In genomic region chrX:68719904-68720614, GRCh38 we compare ENCODE assay signal across 12 cellular contexts.
A peak's percentile ranks its signal among the peaks of the same experiment; 100 is the strongest.
DNase-seq lines count a peak whose midpoint lies in the region; ATAC-seq and TF ChIP-seq lines count a peak whose summit lies in the region.
"Had no signal": no experiment of that assay in that cellular context is flagged by ENCODE, and none has a peak within 500 bp of the region (broad histone marks: within the 10 kb centered on the region; RNA-seq: fewer than 3 reads in every experiment).

No MANE protein-coding gene starts in this region.

- peak; percentile 57 for DNase-seq in endodermal cell
- no peak for DNase-seq in mucosa of descending colon
- DNase-seq in kidney tubule cell (ENCODE audit: low spot score), result no peak
- DNase-seq in activated effector memory CD4-positive, alpha-beta T cell treated with anti-CD3 and anti-CD28 coated beads, Interleukin-2, amount 50 U/mL, for 16 hours, result no peak
- no peak for DNase-seq in activated CD4-positive, alpha-beta T cell treated with anti-CD3 and anti-CD28 coated beads for 36 hours
- DNase-seq in activated CD4-positive, CD25-positive, alpha-beta regulatory T cell (lab: John Stamatoyannopoulos, UW), result no peak
- DNase-seq: activated CD4-positive, alpha-beta T cell treated with anti-CD3 and anti-CD28 coated beads, Interleukin-2, amount 10 ng/mL, durations not matched to agents 24 days and 14 days; activated naive CD8-positive, alpha-beta T cell treated with anti-CD3 and anti-CD28 coated beads, Interleukin-2, amount 50 U/mL, for 24 hours; gastrocnemius medialis; MG63 had no signal

- no peaks in the 10 kb centered on the region for H3K27me3 Mint-ChIP-seq in endodermal cell (ENCODE audit: insufficient read depth)
- H3K27me3 Mint-ChIP-seq in activated CD4-positive, alpha-beta T cell treated with anti-CD3 and anti-CD28 coated beads for 36 hours, result no peaks in the 10 kb centered on the region
- H3K27me3 Mint-ChIP-seq: activated CD4-positive, alpha-beta T cell treated with anti-CD3 and anti-CD28 coated beads, Interleukin-2, amount 10 ng/mL, durations not matched to agents 24 days and 14 days; activated naive CD8-positive, alpha-beta T cell treated with anti-CD3 and anti-CD28 coated beads, Interleukin-2, amount 50 U/mL, for 24 hours had no signal

- H3K36me3 ChIP-seq in Loucy (ENCODE audit: insufficient read depth, low read length) (no peaks in the 10 kb centered on the region), endodermal cell (ENCODE audit: control insufficient read depth, insufficient read depth, low read length) (no peaks in the 10 kb centered on the region), mucosa of descending colon (ENCODE audit: low read depth) (no peaks in the 10 kb centered on the region)
- H3K36me3 ChIP-seq: MG63 had no signal

- WGBS in endodermal cell (ENCODE audit: insufficient coverage in 1 of 2, insufficient read length in 1 of 2), 2 experiments, result 94% methylated on average over 11 of the region's 11 CpGs; no CpG with 5 or more reads in 1 of the 2 experiments

- no peaks in the 10 kb centered on the region for H3K9me2 ChIP-seq in Loucy (replicated peaks; ENCODE audit: low read depth, low read length)

- H3K4me2 ChIP-seq in Loucy (ENCODE audit: low read depth, low read length, poor library complexity, severe bottlenecking), result no peak overlapping the region

- no peak overlapping the region for H3K27ac ChIP-seq in endodermal cell (ENCODE audit: low read depth, low read length)
- H3K27ac ChIP-seq: gastrocnemius medialis had no signal

- H3K9me3 Mint-ChIP-seq in endodermal cell, result peaks cover 60% of the 10 kb centered on the region
- H3K9me3 Mint-ChIP-seq in activated CD4-positive, alpha-beta T cell treated with anti-CD3 and anti-CD28 coated beads for 36 hours (ENCODE audit: low read depth), result no peaks in the 10 kb centered on the region
- H3K9me3 Mint-ChIP-seq: activated CD4-positive, alpha-beta T cell treated with anti-CD3 and anti-CD28 coated beads, Interleukin-2, amount 10 ng/mL, durations not matched to agents 24 days and 14 days; activated naive CD8-positive, alpha-beta T cell treated with anti-CD3 and anti-CD28 coated beads, Interleukin-2, amount 50 U/mL, for 24 hours had no signal

- H3F3A ChIP-seq in Loucy (ENCODE audit: low read depth), result no peaks in the 10 kb centered on the region

- no peak overlapping the region for H3K27ac Mint-ChIP-seq in endodermal cell
- H3K27ac Mint-ChIP-seq in activated CD4-positive, alpha-beta T cell treated with anti-CD3 and anti-CD28 coated beads for 36 hours, result no peak overlapping the region
- H3K27ac Mint-ChIP-seq: activated CD4-positive, alpha-beta T cell treated with anti-CD3 and anti-CD28 coated beads, Interleukin-2, amount 10 ng/mL, durations not matched to agents 24 days and 14 days; activated naive CD8-positive, alpha-beta T cell treated with anti-CD3 and anti-CD28 coated beads, Interleukin-2, amount 50 U/mL, for 24 hours had no signal

- TF ChIP-seq CTCF in GM12873 (IDR thresholded peaks at IDR 0.05; ENCODE audit: insufficient read depth, low read depth, low read length, missing control alignments) (peak; percentile 45), Loucy (conservative IDR thresholded peaks at IDR 0.05; ENCODE audit: low read length) (peak; percentile 37; the same call in 1 of the 2 replicates), endodermal cell (conservative IDR thresholded peaks at IDR 0.05) (peak; percentile 65), mucosa of descending colon (IDR thresholded peaks at IDR 0.05) (no peak)

- no peaks in the 10 kb centered on the region for H3K27me3 ChIP-seq in Loucy (ENCODE audit: insufficient read depth, low read length, poor library complexity, severe bottlenecking)
- no peaks in the 10 kb centered on the region for H3K27me3 ChIP-seq in endodermal cell (ENCODE audit: control insufficient read depth, insufficient read depth, low read length, poor library complexity, severe bottlenecking)
- H3K27me3 ChIP-seq: gastrocnemius medialis, MG63 had no signal

- H4K20me1 ChIP-seq in Loucy (ENCODE audit: insufficient read depth, low read length, poor library complexity, severe bottlenecking), result no peaks in the 10 kb centered on the region

- H3K36me3 Mint-ChIP-seq in endodermal cell (ENCODE audit: low read depth), result no peaks in the 10 kb centered on the region
- H3K36me3 Mint-ChIP-seq in activated CD4-positive, alpha-beta T cell treated with anti-CD3 and anti-CD28 coated beads for 36 hours (ENCODE audit: low read depth), result no peaks in the 10 kb centered on the region

- intact Hi-C loops in mucosa of descending colon (cut with DNase I, micrococcal nuclease), result no loop called here
- intact Hi-C loops in activated CD4-positive, alpha-beta T cell treated with anti-CD3 and anti-CD28 coated beads for 36 hours (cut with DNase I, micrococcal nuclease), result no loop called here

- CTCF ChIA-PET in activated CD4-positive, alpha-beta T cell treated with anti-CD3 and anti-CD28 coated beads for 36 hours (lab: Charles Lee), result no interaction called here

- H3K9me3 ChIP-seq in Loucy (ENCODE audit: insufficient read depth, low read depth, low read length), result no peaks in the 10 kb centered on the region
- H3K9me3 ChIP-seq in endodermal cell (ENCODE audit: control insufficient read depth, low read length), result no peaks in the 10 kb centered on the region
- H3K9me3 ChIP-seq in mucosa of descending colon, result no peaks in the 10 kb centered on the region
- H3K9me3 ChIP-seq: gastrocnemius medialis, MG63 had no signal

- ATAC-seq in mucosa of descending colon, result peak; percentile 17
- no peak for ATAC-seq in activated CD4-positive, alpha-beta T cell treated with anti-CD3 and anti-CD28 coated beads for 36 hours
- ATAC-seq: activated naive CD8-positive, alpha-beta T cell treated with anti-CD3 and anti-CD28 coated beads, Interleukin-2, amount 50 U/mL, for 24 hours; gastrocnemius medialis had no signal

- peaks cover 1% of the 10 kb centered on the region for H3K4me1 Mint-ChIP-seq in endodermal cell
- no peaks in the 10 kb centered on the region for H3K4me1 Mint-ChIP-seq in activated CD4-positive, alpha-beta T cell treated with anti-CD3 and anti-CD28 coated beads for 36 hours
- H3K4me1 Mint-ChIP-seq: activated CD4-positive, alpha-beta T cell treated with anti-CD3 and anti-CD28 coated beads, Interleukin-2, amount 10 ng/mL, durations not matched to agents 24 days and 14 days; activated naive CD8-positive, alpha-beta T cell treated with anti-CD3 and anti-CD28 coated beads, Interleukin-2, amount 50 U/mL, for 24 hours had no signal

- H3K79me2 ChIP-seq in Loucy (ENCODE audit: insufficient read depth, low read length), result no peaks in the 10 kb centered on the region

- H3K4me3 Mint-ChIP-seq in endodermal cell, result no peak overlapping the region
- H3K4me3 Mint-ChIP-seq in activated CD4-positive, alpha-beta T cell treated with anti-CD3 and anti-CD28 coated beads for 36 hours, result no peak overlapping the region
- H3K4me3 Mint-ChIP-seq: activated CD4-positive, alpha-beta T cell treated with anti-CD3 and anti-CD28 coated beads, Interleukin-2, amount 10 ng/mL, durations not matched to agents 24 days and 14 days; activated naive CD8-positive, alpha-beta T cell treated with anti-CD3 and anti-CD28 coated beads, Interleukin-2, amount 50 U/mL, for 24 hours had no signal

- H3K9ac ChIP-seq in Loucy (ENCODE audit: low read depth, low read length, poor library complexity, severe bottlenecking) (no peak overlapping the region), endodermal cell (ENCODE audit: extremely low read depth, low read length, poor library complexity, severe bottlenecking) (no peak overlapping the region)

- H3K4me1 ChIP-seq in Loucy (ENCODE audit: insufficient read depth, low read length, poor library complexity, severe bottlenecking) (no peaks in the 10 kb centered on the region), endodermal cell (ENCODE audit: control insufficient read depth, insufficient read depth, low read length) (no peaks in the 10 kb centered on the region), mucosa of descending colon (ENCODE audit: low read depth) (no peaks in the 10 kb centered on the region)
- H3K4me1 ChIP-seq: gastrocnemius medialis had no signal

- no peak overlapping the region for H2AFZ ChIP-seq in Loucy (ENCODE audit: low read length)

- H3K4me3 ChIP-seq in Loucy (ENCODE audit: low read length, poor library complexity, severe bottlenecking), result no peak overlapping the region
- H3K4me3 ChIP-seq in endodermal cell (ENCODE audit: low read length), result no peak overlapping the region
- no peak overlapping the region for H3K4me3 ChIP-seq in mucosa of descending colon
- H3K4me3 ChIP-seq: gastrocnemius medialis, MG63 had no signal

- POLR2A ChIA-PET in activated CD4-positive, alpha-beta T cell treated with anti-CD3 and anti-CD28 coated beads for 36 hours (lab: Charles Lee), result no interaction called here
